8 cellular contexts compared by ENCODE assay signal in the genomic region with DNA sequence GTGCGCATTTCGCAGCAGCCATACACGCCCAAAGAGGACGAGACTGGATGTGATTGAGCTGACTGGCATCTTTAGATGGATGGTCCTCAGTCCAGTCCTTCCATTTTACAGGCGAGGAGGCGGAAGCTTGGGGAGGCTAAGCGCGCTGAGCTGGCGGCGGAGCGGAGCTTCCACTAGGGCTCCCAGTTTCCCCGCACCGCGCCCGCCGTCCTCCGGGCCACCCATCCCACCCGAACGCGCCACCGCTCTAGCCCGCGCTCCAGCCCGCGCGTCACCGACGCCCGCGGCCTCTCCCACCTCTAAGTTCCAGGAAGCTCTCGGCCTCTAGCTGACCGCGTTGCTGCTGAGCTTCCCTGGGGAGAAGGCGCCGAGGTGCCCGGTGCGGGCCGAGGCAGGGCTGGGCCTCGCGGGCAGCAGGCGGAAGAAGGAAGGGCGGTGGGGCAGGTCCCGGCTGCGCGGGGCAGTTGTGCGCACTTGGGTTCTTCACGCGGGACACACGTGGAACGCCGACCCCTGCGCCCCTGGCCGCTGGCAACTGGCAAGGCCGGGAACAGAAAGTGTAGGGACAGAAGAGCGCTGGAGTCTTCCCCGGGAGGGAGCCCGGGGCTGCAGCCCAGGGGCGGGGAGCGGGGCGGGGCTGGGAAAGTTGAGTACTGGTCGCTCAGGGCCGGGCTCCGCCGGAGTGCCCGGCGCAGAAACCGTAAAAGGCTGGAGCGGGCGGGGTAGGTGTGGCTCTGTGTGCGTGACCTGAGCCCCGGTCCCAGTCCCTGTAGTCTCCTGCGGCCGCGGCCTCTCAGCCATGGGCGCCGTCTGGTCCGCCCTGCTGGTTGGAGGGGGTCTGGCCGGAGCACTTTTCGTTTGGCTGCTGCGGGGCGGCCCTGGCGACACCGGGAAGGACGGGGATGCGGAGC. TPM values are rescaled to one million over a fixed set of nuclear protein-coding genes. Genes with fewer than 3 reads are reported as not detected.
DNase-seq lines count a peak whose midpoint lies in the region; ATAC-seq and TF ChIP-seq lines count a peak whose summit lies in the region.

A gene (plus strand): TSS at position 763 of the 911 bp plus-strand sequence. CDS start 37 bp downstream, at position 800.

- H3K4me3 ChIP-seq in BE2C (ENCODE audit: low read depth, low read length) (peak within 1 kb of the TSS; percentile 72), fibroblast of villous mesenchyme (ENCODE audit: low read depth, low read length) (peak within 1 kb of the TSS; percentile 66)
- peak within 1 kb of the TSS; percentile 62 for H3K4me3 ChIP-seq in naive thymus-derived CD4-positive, alpha-beta T cell (ENCODE audit: low read length)

- H3K9me3 Mint-ChIP-seq in activated T-helper 2 cell treated with anti-CD3 and anti-CD28 coated beads, Interferon-gamma antibody, Interleukin-2, Interleukin-4, amounts not matched to agents 10 μg/mL and 5 μg/mL and 100 μg/mL, durations not matched to agents 14 hours and 24 hours and 36 hours = no peaks in the 10 kb centered on the region
- H3K9me3 Mint-ChIP-seq in naive thymus-derived CD4-positive, alpha-beta T cell = peaks cover 0 to 1% (median 0%) of the 10 kb centered on the region in 11 donors
- no peaks in the 10 kb centered on the region for H3K9me3 Mint-ChIP-seq in type B pancreatic cell

- H3K36me3 Mint-ChIP-seq in activated T-helper 2 cell treated with anti-CD3 and anti-CD28 coated beads, Interferon-gamma antibody, Interleukin-2, Interleukin-4, amounts not matched to agents 10 μg/mL and 5 μg/mL and 100 μg/mL, durations not matched to agents 14 hours and 24 hours and 36 hours (ENCODE audit: low read depth) = no peaks in the 10 kb centered on the region
- peaks cover 0 to 13% (median 0%) of the 10 kb centered on the region in 5 donors for H3K36me3 Mint-ChIP-seq in naive thymus-derived CD4-positive, alpha-beta T cell
- peaks cover 6% of the 10 kb centered on the region for H3K36me3 Mint-ChIP-seq in type B pancreatic cell

- intact Hi-C loops in activated T-helper 2 cell treated with anti-CD3 and anti-CD28 coated beads, Interferon-gamma antibody, Interleukin-2, Interleukin-4, amounts not matched to agents 10 μg/mL and 5 μg/mL and 100 μg/mL, durations not matched to agents 14 hours and 24 hours and 36 hours (cut with micrococcal nuclease) = loop anchor here (10.0 kb wide), 2 partner anchors 281 to 719 kb away; a partner anchor contains a TSS
- intact Hi-C loops in naive thymus-derived CD4-positive, alpha-beta T cell (cut with micrococcal nuclease) = loop anchor here (2.0 to 10.0 kb wide), 2 partner anchors 49 to 93 kb away; a partner anchor contains a TSS

- H3K4me1 Mint-ChIP-seq in activated T-helper 2 cell treated with anti-CD3 and anti-CD28 coated beads, Interferon-gamma antibody, Interleukin-2, Interleukin-4, amounts not matched to agents 10 μg/mL and 5 μg/mL and 100 μg/mL, durations not matched to agents 14 hours and 24 hours and 36 hours (ENCODE audit: low read depth) = peaks cover 33% of the 10 kb centered on the region
- H3K4me1 Mint-ChIP-seq in naive thymus-derived CD4-positive, alpha-beta T cell = peaks cover 20 to 37% (median 32%) of the 10 kb centered on the region in 7 donors
- peaks cover 8% of the 10 kb centered on the region for H3K4me1 Mint-ChIP-seq in type B pancreatic cell (ENCODE audit: unreplicated experiment)

- H3K27me3 ChIP-seq in BE2C = no peaks in the 10 kb centered on the region; the same call in 1 of the 2 replicates
- no peaks in the 10 kb centered on the region for H3K27me3 ChIP-seq in naive thymus-derived CD4-positive, alpha-beta T cell (ENCODE audit: control insufficient read depth in 2 of 2, insufficient read depth in 2 of 2, low read length in 2 of 2)

- peak; percentile 72 for DNase-seq in BE2C
- peak; percentile 21 for DNase-seq in NCI-H82 treated with DMSO at 0.1 percent for 48 hours (lab: John Stamatoyannopoulos, UW; ENCODE audit: unreplicated experiment)
- DNase-seq in activated T-helper 2 cell treated with anti-CD3 and anti-CD28 coated beads, Interferon-gamma antibody, Interleukin-2, Interleukin-4, amounts not matched to agents 10 μg/mL and 5 μg/mL and 100 μg/mL, durations not matched to agents 14 hours and 24 hours and 36 hours (ENCODE audit: low spot score) = peak; percentile 23
- peak; percentile 59 for DNase-seq in fibroblast of villous mesenchyme (ENCODE audit: low read depth)
- peak in 7 of 9 donors; percentile 5 to 54 (median 19) for DNase-seq in naive thymus-derived CD4-positive, alpha-beta T cell
- peak; percentile 80 for DNase-seq in type B pancreatic cell (ENCODE audit: extremely low spot score, unreplicated experiment)

- TF ChIP-seq CTCF in BE2C (IDR thresholded peaks at IDR 0.05; ENCODE audit: low read depth, low read length) (no peak), fibroblast of villous mesenchyme (IDR thresholded peaks at IDR 0.05; ENCODE audit: insufficient read depth, low read depth, low read length) (no peak), type B pancreatic cell (conservative IDR thresholded peaks at IDR 0.05) (peak; percentile 24)

- peak; percentile 41 for ATAC-seq in GM21723 (IDR thresholded peaks at IDR 0.05; ENCODE audit: unreplicated experiment)
- peak; percentile 68 for ATAC-seq in naive thymus-derived CD4-positive, alpha-beta T cell
- no peak for ATAC-seq in GM19452 (IDR thresholded peaks at IDR 0.05; ENCODE audit: unreplicated experiment)

- no peak within 1 kb of the TSS for H3K27ac Mint-ChIP-seq in activated T-helper 2 cell treated with anti-CD3 and anti-CD28 coated beads, Interferon-gamma antibody, Interleukin-2, Interleukin-4, amounts not matched to agents 10 μg/mL and 5 μg/mL and 100 μg/mL, durations not matched to agents 14 hours and 24 hours and 36 hours
- peak within 1 kb of the TSS in 7 of 9 donors; percentile 22 to 83 (median 63) for H3K27ac Mint-ChIP-seq in naive thymus-derived CD4-positive, alpha-beta T cell
- H3K27ac Mint-ChIP-seq in type B pancreatic cell = peak within 1 kb of the TSS; percentile 73

- CTCF ChIA-PET in naive thymus-derived CD4-positive, alpha-beta T cell (lab: Charles Lee) = interaction anchor here (0.9 to 2.7 kb wide), 2 partner anchors 17 to 71 kb away, joined by 3 to 11 read pairs; no protein-coding TSS in a partner anchor

- no peaks in the 10 kb centered on the region for H3K36me3 ChIP-seq in BE2C
- H3K36me3 ChIP-seq in naive thymus-derived CD4-positive, alpha-beta T cell (ENCODE audit: control insufficient read depth in 2 of 3, insufficient read depth in 3 of 3, low read length in 3 of 3) = peaks cover 0 to 5% (median 0%) of the 10 kb centered on the region in 3 experiments

- POLR2A ChIA-PET in naive thymus-derived CD4-positive, alpha-beta T cell (lab: Charles Lee) = interaction anchor here (0.9 to 1.3 kb wide), 4 partner anchors 9 to 92 kb away, joined by 3 to 5 read pairs (median 4); no protein-coding TSS in a partner anchor

- no peaks in the 10 kb centered on the region for H3K9me3 ChIP-seq in BE2C
- no peaks in the 10 kb centered on the region for H3K9me3 ChIP-seq in naive thymus-derived CD4-positive, alpha-beta T cell (ENCODE audit: control insufficient read depth in 2 of 3, low read length in 3 of 3)

- H3K4me1 ChIP-seq in BE2C = peaks cover 19% of the 10 kb centered on the region
- peaks cover 18% of the 10 kb centered on the region in 2 donors for H3K4me1 ChIP-seq in naive thymus-derived CD4-positive, alpha-beta T cell (ENCODE audit: control insufficient read depth in 2 of 2, insufficient read depth in 2 of 2, low read length in 2 of 2)

- peak within 1 kb of the TSS; percentile 20 for H3K27ac ChIP-seq in naive thymus-derived CD4-positive, alpha-beta T cell (ENCODE audit: low read depth, low read length)

- peak within 1 kb of the TSS; percentile 57 for H3K4me3 Mint-ChIP-seq in activated T-helper 2 cell treated with anti-CD3 and anti-CD28 coated beads, Interferon-gamma antibody, Interleukin-2, Interleukin-4, amounts not matched to agents 10 μg/mL and 5 μg/mL and 100 μg/mL, durations not matched to agents 14 hours and 24 hours and 36 hours (ENCODE audit: low read depth)
- peak within 1 kb of the TSS; percentile 75 to 92 (median 82) for H3K4me3 Mint-ChIP-seq in naive thymus-derived CD4-positive, alpha-beta T cell
- peak within 1 kb of the TSS; percentile 92 for H3K4me3 Mint-ChIP-seq in type B pancreatic cell

- H3K27me3 Mint-ChIP-seq in activated T-helper 2 cell treated with anti-CD3 and anti-CD28 coated beads, Interferon-gamma antibody, Interleukin-2, Interleukin-4, amounts not matched to agents 10 μg/mL and 5 μg/mL and 100 μg/mL, durations not matched to agents 14 hours and 24 hours and 36 hours (ENCODE audit: low read depth) = peaks cover 41% of the 10 kb centered on the region
- H3K27me3 Mint-ChIP-seq in naive thymus-derived CD4-positive, alpha-beta T cell = peaks cover 0 to 42% (median 5%) of the 10 kb centered on the region in 5 donors
- H3K27me3 Mint-ChIP-seq in type B pancreatic cell = peaks cover 4% of the 10 kb centered on the region

RNA-seq across cellular contexts. Expression of the gene that starts here (rescaled TPM):
- 0.80 TPM for polyA plus RNA-seq in BE2C (2012; ENCODE audit: insufficient read depth, insufficient read length, low read depth)
- 0.09 TPM in 2 replicates for total RNA-seq in activated T-helper 2 cell treated with anti-CD3 and anti-CD28 coated beads, Interferon-gamma antibody, Interleukin-2, Interleukin-4, amounts not matched to agents 10 μg/mL and 5 μg/mL and 100 μg/mL, durations not matched to agents 14 hours and 24 hours and 36 hours
- total RNA-seq in fibroblast of villous mesenchyme (5.8 and 6.9 TPM in 2 replicates), type B pancreatic cell (ENCODE audit: low replicate concordance) (4.1 and 6.1 TPM in 2 replicates)
- total RNA-seq in naive thymus-derived CD4-positive, alpha-beta T cell = 1 to 10 TPM in 1 of 5 experiments, under 1 TPM in 3, not detected in 1; 0.62 to 2.1 (median 0.85) TPM
- polyA plus RNA-seq in naive thymus-derived CD4-positive, alpha-beta T cell = under 1 TPM; 0.27 to 0.44 TPM

Comparison
In these comparisons a context has a peak if more than half of its experiments do, and no peak if none do; other contexts are left out.
1. Peak in DNase-seq in activated T-helper 2 cell treated with anti-CD3 and anti-CD28 coated beads, Interferon-gamma antibody, Interleukin-2, Interleukin-4, amounts not matched to agents 10 μg/mL and 5 μg/mL and 100 μg/mL, durations not matched to agents 14 hours and 24 hours and 36 hours; RNA of the gene not detected or under 1 TPM.
2. DNase-seq: peak in every context shown above with its lines; median percentile 80 in type B pancreatic cell; 72 in BE2C; 59 in fibroblast of villous mesenchyme; 23 in activated T-helper 2 cell treated with anti-CD3 and anti-CD28 coated beads, Interferon-gamma antibody, Interleukin-2, Interleukin-4, amounts not matched to agents 10 μg/mL and 5 μg/mL and 100 μg/mL, durations not matched to agents 14 hours and 24 hours and 36 hours; 21 in NCI-H82 treated with DMSO at 0.1 percent for 48 hours; 19 in naive thymus-derived CD4-positive, alpha-beta T cell.